ENCODE assay signal across 1 cellular context in the genomic region with DNA sequence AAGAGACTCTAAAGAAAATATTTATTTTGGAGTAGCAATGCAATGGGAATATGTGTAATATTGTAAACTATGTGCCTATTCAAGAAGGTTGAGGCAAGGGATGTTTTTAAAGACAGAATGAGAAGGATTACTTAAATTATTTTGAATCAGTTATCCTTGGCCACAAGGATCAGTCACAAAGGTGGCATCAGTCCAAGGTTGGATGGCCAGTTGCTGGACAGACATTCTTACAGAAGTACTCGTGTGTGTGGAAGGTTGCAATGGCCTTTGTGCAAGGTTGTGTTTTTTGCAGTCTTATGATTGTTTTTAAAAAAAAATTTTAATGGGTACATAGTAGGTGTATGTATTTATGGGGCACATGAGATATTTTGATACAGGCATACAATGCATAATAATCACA.
TF ChIP-seq lines count a peak whose summit lies in the region.

No MANE protein-coding gene starts in this region.

TF ChIP-seq in IMR-90, 13 proteins besides CTCF, POLR2A, EP300 and RAD21 (continued from another document):
- TF ChIP-seq, protein P1, sequence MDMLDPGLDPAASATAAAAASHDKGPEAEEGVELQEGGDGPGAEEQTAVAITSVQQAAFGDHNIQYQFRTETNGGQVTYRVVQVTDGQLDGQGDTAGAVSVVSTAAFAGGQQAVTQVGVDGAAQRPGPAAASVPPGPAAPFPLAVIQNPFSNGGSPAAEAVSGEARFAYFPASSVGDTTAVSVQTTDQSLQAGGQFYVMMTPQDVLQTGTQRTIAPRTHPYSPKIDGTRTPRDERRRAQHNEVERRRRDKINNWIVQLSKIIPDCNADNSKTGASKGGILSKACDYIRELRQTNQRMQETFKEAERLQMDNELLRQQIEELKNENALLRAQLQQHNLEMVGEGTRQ (IDR thresholded peaks at IDR 0.05; ENCODE audit: low read depth, low read length), result no peak
- TF ChIP-seq, protein P2, sequence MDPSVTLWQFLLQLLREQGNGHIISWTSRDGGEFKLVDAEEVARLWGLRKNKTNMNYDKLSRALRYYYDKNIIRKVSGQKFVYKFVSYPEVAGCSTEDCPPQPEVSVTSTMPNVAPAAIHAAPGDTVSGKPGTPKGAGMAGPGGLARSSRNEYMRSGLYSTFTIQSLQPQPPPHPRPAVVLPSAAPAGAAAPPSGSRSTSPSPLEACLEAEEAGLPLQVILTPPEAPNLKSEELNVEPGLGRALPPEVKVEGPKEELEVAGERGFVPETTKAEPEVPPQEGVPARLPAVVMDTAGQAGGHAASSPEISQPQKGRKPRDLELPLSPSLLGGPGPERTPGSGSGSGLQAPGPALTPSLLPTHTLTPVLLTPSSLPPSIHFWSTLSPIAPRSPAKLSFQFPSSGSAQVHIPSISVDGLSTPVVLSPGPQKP (IDR thresholded peaks at IDR 0.05; ENCODE audit: borderline replicate concordance, low read depth, low read length), result no peak
